1 cellular context compared by ENCODE assay signal in genomic region chr3:196793224-196793623, GRCh38.
A peak's percentile ranks its signal among the peaks of the same experiment; 100 is the strongest.
TF ChIP-seq lines count a peak whose summit lies in the region.

No MANE protein-coding gene starts in this region.

TF ChIP-seq in IMR-90, 13 proteins besides CTCF, POLR2A, EP300 and RAD21 (continued from another document):
- TF ChIP-seq ELK1 (IDR thresholded peaks at IDR 0.05; ENCODE audit: borderline replicate concordance, low read depth, low read length), result no peak
- TF ChIP-seq RCOR1 (IDR thresholded peaks at IDR 0.05; ENCODE audit: insufficient replicate concordance, low read length), result peak; percentile 71
- peak; percentile 37; the same call in 1 of the 2 replicates for TF ChIP-seq NFE2L2 (IDR thresholded peaks at IDR 0.05; ENCODE audit: low read depth, low read length)
- peak; percentile 74 for TF ChIP-seq BHLHE40 (IDR thresholded peaks at IDR 0.05; ENCODE audit: low read depth, low read length)
- no peak for TF ChIP-seq RFX5 (IDR thresholded peaks at IDR 0.05; ENCODE audit: low read depth, low read length)
- peak; percentile 96 for TF ChIP-seq MAFK (IDR thresholded peaks at IDR 0.05; ENCODE audit: low read depth, low read length)
- 0 out of 2 replicates have a peak, but pooled peaks have one; percentile 38 for TF ChIP-seq CEBPB (IDR thresholded peaks at IDR 0.05; ENCODE audit: low read depth, low read length)
